In genomic region chr7:32890553-32891045, GRCh38 we compare ENCODE assay signal across 8 cellular contexts. TPM values are rescaled to one million over a fixed set of nuclear protein-coding genes. Genes with fewer than 3 reads are reported as not detected.
DNase-seq lines count a peak whose midpoint lies in the region; ATAC-seq and TF ChIP-seq lines count a peak whose summit lies in the region.

No MANE protein-coding gene starts in this region.

- peak; percentile 33 for ATAC-seq in activated CD4-positive, alpha-beta T cell treated with anti-CD3 and anti-CD28 coated beads for 36 hours
- peak; percentile 30 for ATAC-seq in GM21717 (IDR thresholded peaks at IDR 0.05; ENCODE audit: unreplicated experiment)
- peak; percentile 9 for ATAC-seq in left lobe of liver
- ATAC-seq in stimulated activated naive B cell treated with anti-CD40 and anti-IgM and Interleukin-4, amounts not matched to agents 10 μg/mL and 1 μg/mL and 100 μg/mL, for 72 hours (replicated peaks) = peak; percentile 50 to 54

- TF ChIP-seq EP300 in Ishikawa (IDR thresholded peaks at IDR 0.05; ENCODE audit: borderline replicate concordance) = no peak

- DNase-seq in activated CD4-positive, alpha-beta T cell treated with anti-CD3 and anti-CD28 coated beads for 36 hours = peak; percentile 43
- DNase-seq in activated CD4-positive, alpha-beta T cell treated with anti-CD3 and anti-CD28 coated beads for 1 hour = no peak
- DNase-seq in SJSA1 (ENCODE audit: low read depth in 1 of 2, low spot score in 2 of 2) (peak in 1 of 2 experiments; percentile 52), breast epithelium (ENCODE audit: low spot score in 2 of 2) (peak in 1 of 2 donors; percentile 32), left lobe of liver (ENCODE audit: low spot score) (no peak)
- peak; percentile 32 for DNase-seq in stimulated activated naive B cell treated with anti-CD40 and anti-IgM and Interleukin-4, amounts not matched to agents 10 μg/mL and 1 μg/mL and 100 μg/mL, for 72 hours

- H3K4me3 ChIP-seq in SJSA1 = peak overlapping the region; percentile 82
- H3K4me3 ChIP-seq in breast epithelium = peak overlapping the region; percentile 95 to 99 (median 97)

- H3K27ac Mint-ChIP-seq in activated CD4-positive, alpha-beta T cell treated with anti-CD3 and anti-CD28 coated beads for 36 hours = peak overlapping the region; percentile 95
- peak overlapping the region; percentile 99 for H3K27ac Mint-ChIP-seq in stimulated activated naive B cell treated with anti-CD40 and anti-IgM and Interleukin-4, amounts not matched to agents 10 μg/mL and 1 μg/mL and 100 μg/mL, for 72 hours

- H3K4me3 Mint-ChIP-seq in activated CD4-positive, alpha-beta T cell treated with anti-CD3 and anti-CD28 coated beads for 36 hours = peak overlapping the region; percentile 94
- H3K4me3 Mint-ChIP-seq in stimulated activated naive B cell treated with anti-CD40 and anti-IgM and Interleukin-4, amounts not matched to agents 10 μg/mL and 1 μg/mL and 100 μg/mL, for 72 hours = peak overlapping the region; percentile 94 to 95

- no peaks in the 10 kb centered on the region for H3K27me3 Mint-ChIP-seq in activated CD4-positive, alpha-beta T cell treated with anti-CD3 and anti-CD28 coated beads for 36 hours
- no peaks in the 10 kb centered on the region for H3K27me3 Mint-ChIP-seq in stimulated activated naive B cell treated with anti-CD40 and anti-IgM and Interleukin-4, amounts not matched to agents 10 μg/mL and 1 μg/mL and 100 μg/mL, for 72 hours

- TF ChIP-seq RAD21 in Ishikawa (IDR thresholded peaks at IDR 0.05; ENCODE audit: low read depth) = no peak

- H3K9me3 Mint-ChIP-seq in activated CD4-positive, alpha-beta T cell treated with anti-CD3 and anti-CD28 coated beads for 36 hours (ENCODE audit: low read depth) = no peaks in the 10 kb centered on the region
- H3K9me3 Mint-ChIP-seq in stimulated activated naive B cell treated with anti-CD40 and anti-IgM and Interleukin-4, amounts not matched to agents 10 μg/mL and 1 μg/mL and 100 μg/mL, for 72 hours = no peaks in the 10 kb centered on the region

- POLR2A ChIA-PET in activated CD4-positive, alpha-beta T cell treated with anti-CD3 and anti-CD28 coated beads for 36 hours (lab: Charles Lee) = interaction anchor here (0.6 to 5.9 kb wide), 5 partner anchors 10 to 172 kb away, joined by 3 to 39 read pairs (median 3); partner anchors contain the start of gene NT5C3A

- H3K36me3 ChIP-seq in SJSA1 (peaks cover 12% of the 10 kb centered on the region), breast epithelium (no peaks in the 10 kb centered on the region)

- H3K36me3 Mint-ChIP-seq in activated CD4-positive, alpha-beta T cell treated with anti-CD3 and anti-CD28 coated beads for 36 hours (ENCODE audit: low read depth) = peaks cover 18% of the 10 kb centered on the region
- H3K36me3 Mint-ChIP-seq in stimulated activated naive B cell treated with anti-CD40 and anti-IgM and Interleukin-4, amounts not matched to agents 10 μg/mL and 1 μg/mL and 100 μg/mL, for 72 hours = peaks cover 2 to 7% of the 10 kb centered on the region in 2 donors

- H3K4me1 Mint-ChIP-seq in activated CD4-positive, alpha-beta T cell treated with anti-CD3 and anti-CD28 coated beads for 36 hours = peaks cover 57% of the 10 kb centered on the region
- H3K4me1 Mint-ChIP-seq in stimulated activated naive B cell treated with anti-CD40 and anti-IgM and Interleukin-4, amounts not matched to agents 10 μg/mL and 1 μg/mL and 100 μg/mL, for 72 hours = peaks cover 25 to 54% of the 10 kb centered on the region in 2 donors

- intact Hi-C loops in activated CD4-positive, alpha-beta T cell treated with anti-CD3 and anti-CD28 coated beads for 36 hours (cut with DNase I, micrococcal nuclease) = loop anchor here (1.0 to 5.0 kb wide), 7 partner anchors 43 to 400 kb away; partner anchors contain the start of genes AVL9 (in 1 of the 2), BBS9 (in 1 of the 2), LSM5 (in 1 of the 2) and RP9 (in 1 of the 2)
- intact Hi-C loops in breast epithelium (cut with DNase I; ENCODE audit: low total_unique reads) = no loop called here

- H3K27ac ChIP-seq in SJSA1 = peak overlapping the region; percentile 96
- H3K27ac ChIP-seq in breast epithelium = peak overlapping the region; percentile 99 to 100

- CTCF ChIA-PET in activated CD4-positive, alpha-beta T cell treated with anti-CD3 and anti-CD28 coated beads for 36 hours (lab: Charles Lee) = interaction anchor here (0.8 to 2.7 kb wide), 5 partner anchors 15 to 218 kb away, joined by 3 to 18 read pairs (median 5); no protein-coding TSS in a partner anchor

- H3K27me3 ChIP-seq in SJSA1 (replicated peaks) (no peaks in the 10 kb centered on the region), breast epithelium (no peaks in the 10 kb centered on the region)

- TF ChIP-seq POLR2A in breast epithelium (IDR thresholded peaks at IDR 0.05) = no peak

- peaks cover 20% of the 10 kb centered on the region for H3K4me1 ChIP-seq in SJSA1 (replicated peaks)
- H3K4me1 ChIP-seq in breast epithelium = peaks cover 3 to 14% of the 10 kb centered on the region in 2 donors

- H3K9me3 ChIP-seq in SJSA1 (replicated peaks) = no peaks in the 10 kb centered on the region
- H3K9me3 ChIP-seq in breast epithelium = no peaks in the 10 kb centered on the region

- no peak for TF ChIP-seq CTCF in breast epithelium (IDR thresholded peaks at IDR 0.05)

TF ChIP-seq in Ishikawa, 13 proteins besides CTCF, POLR2A, EP300 and RAD21:
- peak; percentile 9; the same call in 1 of the 2 replicates for TF ChIP-seq NFIC (IDR thresholded peaks at IDR 0.05)
- TF ChIP-seq CEBPB (IDR thresholded peaks at IDR 0.05) = no peak
- peak; percentile 90 for TF ChIP-seq USF1 (IDR thresholded peaks at IDR 0.05)
- no peak for TF ChIP-seq TEAD4 (IDR thresholded peaks at IDR 0.05)
- TF ChIP-seq REST (IDR thresholded peaks at IDR 0.05; ENCODE audit: low read depth) = no peak
- TF ChIP-seq EGR1 (IDR thresholded peaks at IDR 0.05) = no peak
- peak; percentile 81 for TF ChIP-seq FOXM1 (IDR thresholded peaks at IDR 0.05; ENCODE audit: borderline replicate concordance, low read depth)

RNA-seq across cellular contexts. Expression of gene KBTBD2, which starts 1.0 kb away (rescaled TPM):
- 10 to 100 TPM; 21.5 to 25.6 TPM for total RNA-seq in activated CD4-positive, alpha-beta T cell treated with anti-CD3 and anti-CD28 coated beads for 36 hours
- 51.5 and 52.0 TPM in 2 replicates for total RNA-seq in SJSA1 (2014; rRNA removed; shearing (Covaris generic))
- total RNA-seq in breast epithelium (10 to 100 TPM; 36.7 to 55.9 (median 38.9) TPM), left lobe of liver (8.5 TPM)

Comparison
In these comparisons a context has a peak if more than half of its experiments do, and no peak if none do; other contexts are left out.
1. DNase-seq: peak in activated CD4-positive, alpha-beta T cell treated with anti-CD3 and anti-CD28 coated beads for 36 hours (single experiment) and stimulated activated naive B cell treated with anti-CD40 and anti-IgM and Interleukin-4, amounts not matched to agents 10 μg/mL and 1 μg/mL and 100 μg/mL, for 72 hours (single experiment); none in activated CD4-positive, alpha-beta T cell treated with anti-CD3 and anti-CD28 coated beads for 1 hour (single experiment) and left lobe of liver (single experiment).
2. Peak in every context shown above with its lines, with median percentiles within 50 percentile points of each other: ATAC-seq.